8 cellular contexts compared by ENCODE assay signal in the genomic region with DNA sequence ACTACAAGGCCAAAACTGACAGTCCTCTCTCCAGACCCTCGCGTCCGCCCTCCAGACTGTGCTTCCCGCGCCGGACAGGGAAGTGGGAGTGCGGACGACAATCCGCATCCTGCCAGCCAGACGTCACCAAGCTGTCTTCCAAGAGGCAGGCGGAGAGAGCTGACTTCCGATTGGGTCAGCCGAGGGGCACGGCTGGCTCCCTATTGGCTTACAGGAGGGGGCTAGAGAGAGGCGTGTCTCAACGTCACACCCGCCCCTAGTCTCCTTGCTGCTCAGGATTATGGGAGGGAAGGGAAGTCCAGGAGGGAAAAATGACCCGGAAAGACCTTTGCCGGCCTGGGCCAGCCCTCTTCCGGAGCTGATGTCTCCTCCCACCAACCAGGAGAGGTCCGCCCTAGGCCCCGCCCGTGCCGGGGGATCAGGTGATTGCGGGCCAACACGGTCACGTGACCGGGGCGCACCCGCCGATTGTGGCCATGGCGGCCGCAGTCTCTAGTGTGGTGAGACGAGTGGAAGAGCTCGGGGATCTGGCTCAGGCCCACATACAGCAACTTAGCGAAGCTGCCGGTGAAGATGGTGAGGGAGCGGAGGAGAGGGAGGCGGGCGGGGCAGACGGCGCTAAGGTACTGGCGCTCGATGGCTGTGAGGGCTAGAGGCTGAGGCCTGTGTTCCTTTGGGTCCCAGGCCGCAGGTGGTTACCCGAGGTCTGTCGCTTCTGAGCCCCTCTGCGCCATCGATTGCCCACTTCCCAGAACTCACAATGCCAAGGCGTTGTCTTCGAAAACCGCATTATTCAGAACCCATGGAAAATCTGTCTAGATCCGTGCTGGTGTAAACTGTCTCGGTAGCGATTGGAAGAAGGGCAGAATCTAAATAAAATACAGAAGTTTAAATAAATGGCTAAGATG. TPM values are rescaled to one million over a fixed set of nuclear protein-coding genes. Genes with fewer than 3 reads are reported as not detected.
DNase-seq lines count a peak whose midpoint lies in the region; ATAC-seq and TF ChIP-seq lines count a peak whose summit lies in the region.

Gene RIMOC1, plus strand, starts transcription at position 453 of the 908 bp plus-strand sequence. Its CDS starts 24 bp downstream, at position 477.

- TF ChIP-seq CTCF in GM13977 (IDR thresholded peaks at IDR 0.05; ENCODE audit: extremely low read depth, insufficient read depth, missing control alignments) (no peak), heart right ventricle (IDR thresholded peaks at IDR 0.05) (no peak), upper lobe of left lung (IDR thresholded peaks at IDR 0.05) (peak in 1 of 6 experiments; percentile 17)

- H3K27ac ChIP-seq in heart right ventricle (peak within 1 kb of the TSS; percentile 51 to 92 (median 87)), upper lobe of left lung (peak within 1 kb of the TSS; percentile 86 to 93 (median 91))

- H3K4me3 ChIP-seq in heart right ventricle = peak within 1 kb of the TSS; percentile 34 to 93 (median 70)
- H3K4me3 ChIP-seq in upper lobe of left lung = peak within 1 kb of the TSS; percentile 57 to 78 (median 74)

- H3K27ac Mint-ChIP-seq in T-helper 1 cell treated with Interleukin-12 subunit alpha and Interleukin-12 subunit beta and Interleukin-4 antibody, amounts not matched to agents 30 μg/mL and 1 μg/mL, for 36 hours = peak within 1 kb of the TSS; percentile 98

- TF ChIP-seq POLR2A in upper lobe of left lung (IDR thresholded peaks at IDR 0.05) = peak; percentile 42 to 95 (median 71)

- intact Hi-C loops in heart right ventricle (cut with DNase I) (loop anchor here in 7 of 10 donors (1.0 to 10.0 kb wide), 6 partner anchors 21 to 1221 kb away; partner anchors contain the start of genes FBXO4 (in 3 of the 7), OXCT1 (in 1 of the 7) and ZNF131 (in 1 of the 7)), posterior cingulate gyrus (cut with DNase I) (loop anchor here (1.0 to 2.0 kb wide), 2 partner anchors 21 to 33 kb away; partner anchors contain the start of genes FBXO4 and OXCT1)

- in situ Hi-C loops in GM13977 (cut with MboI; ENCODE audit: low pct_unique_long_range_greater_than_20kb, low sequenced_read_pairs, unreplicated experiment) = no loop called here

- DNase-seq in GM13977 (ENCODE audit: low spot score) = peak; percentile 89
- DNase-seq in NCI-H1694 (lab: John Stamatoyannopoulos, UW) = peak; percentile 99
- peak; percentile 97 for DNase-seq in amniotic stem cell (lab: John Stamatoyannopoulos, UW)
- peak; percentile 98 to 99 for DNase-seq in heart right ventricle
- DNase-seq in posterior cingulate gyrus = peak; percentile 98 to 100 (median 99)
- peak; percentile 99 for DNase-seq in upper lobe of left lung

- H3K9me3 ChIP-seq in heart right ventricle (no peaks in the 10 kb centered on the region), upper lobe of left lung (no peaks in the 10 kb centered on the region)

- peak within 1 kb of the TSS; percentile 97 for H3K4me3 Mint-ChIP-seq in T-helper 1 cell treated with Interleukin-12 subunit alpha and Interleukin-12 subunit beta and Interleukin-4 antibody, amounts not matched to agents 30 μg/mL and 1 μg/mL, for 36 hours

- H3K4me1 ChIP-seq in heart right ventricle (peaks cover 0 to 49% (median 37%) of the 10 kb centered on the region in 9 donors), upper lobe of left lung (peaks cover 15 to 27% (median 25%) of the 10 kb centered on the region in 4 donors)

- H3K9me3 Mint-ChIP-seq in T-helper 1 cell treated with Interleukin-12 subunit alpha and Interleukin-12 subunit beta and Interleukin-4 antibody, amounts not matched to agents 30 μg/mL and 1 μg/mL, for 36 hours = no peaks in the 10 kb centered on the region

- peak in 1 of 4 donors; percentile 76 for TF ChIP-seq EP300 in upper lobe of left lung (IDR thresholded peaks at IDR 0.05)

- H3K36me3 ChIP-seq in heart right ventricle = peaks cover 0 to 32% (median 6%) of the 10 kb centered on the region in 9 donors
- peaks cover 13 to 24% (median 14%) of the 10 kb centered on the region in 4 donors for H3K36me3 ChIP-seq in upper lobe of left lung

- peaks cover 19% of the 10 kb centered on the region for H3K36me3 Mint-ChIP-seq in T-helper 1 cell treated with Interleukin-12 subunit alpha and Interleukin-12 subunit beta and Interleukin-4 antibody, amounts not matched to agents 30 μg/mL and 1 μg/mL, for 36 hours (ENCODE audit: low read depth)

- H3K27me3 ChIP-seq in heart right ventricle = peaks cover 0 to 4% (median 0%) of the 10 kb centered on the region in 7 donors
- H3K27me3 ChIP-seq in upper lobe of left lung = no peaks in the 10 kb centered on the region

- H3K4me1 Mint-ChIP-seq in T-helper 1 cell treated with Interleukin-12 subunit alpha and Interleukin-12 subunit beta and Interleukin-4 antibody, amounts not matched to agents 30 μg/mL and 1 μg/mL, for 36 hours (ENCODE audit: low read depth) = peaks cover 34% of the 10 kb centered on the region

- ATAC-seq in HG02884 (IDR thresholded peaks at IDR 0.05; ENCODE audit: unreplicated experiment) (peak; percentile 98), heart right ventricle (peak; percentile 98 to 100 (median 99)), upper lobe of left lung (ENCODE audit: low FRiP score in 2 of 2) (peak; percentile 99 to 100)

- peaks cover 9% of the 10 kb centered on the region for H3K27me3 Mint-ChIP-seq in T-helper 1 cell treated with Interleukin-12 subunit alpha and Interleukin-12 subunit beta and Interleukin-4 antibody, amounts not matched to agents 30 μg/mL and 1 μg/mL, for 36 hours (ENCODE audit: low read depth)

- 0% methylated on average over 55 of the region's 55 CpGs for WGBS in heart right ventricle, 2 donors
- 0 to 1% methylated on average over 20 to 51 of the region's 55 CpGs for WGBS in upper lobe of left lung, 2 donors

RNA-seq across cellular contexts. Expression of gene RIMOC1, which starts in this region (rescaled TPM):
- total RNA-seq in heart right ventricle (10 to 100 TPM; 10.2 to 27.6 (median 17.1) TPM), upper lobe of left lung (10 to 100 TPM in 4 of 6 donors, 1 to 10 TPM in 2; 4.4 to 24.8 (median 17.1) TPM)
- 1 to 10 TPM; 5.1 to 6.5 TPM for polyA plus RNA-seq in heart right ventricle

Comparison
In these comparisons a context has a peak if more than half of its experiments do, and no peak if none do; other contexts are left out.
1. Peak in every context shown above with its lines: DNase-seq, ATAC-seq, H3K4me3 ChIP-seq and H3K27ac ChIP-seq.